17 cellular contexts compared by ENCODE assay signal in genomic region chr3:150070271-150070670, GRCh38.
DNase-seq lines count a peak whose midpoint lies in the region; ATAC-seq and TF ChIP-seq lines count a peak whose summit lies in the region.
"Had no signal": no experiment of that assay in that cellular context is flagged by ENCODE, and none has a peak within 500 bp of the region (broad histone marks: within the 10 kb centered on the region; RNA-seq: fewer than 3 reads in every experiment).

No MANE protein-coding gene starts in this region.

- no peak overlapping the region for H3K4me2 ChIP-seq in trophoblast cell (ENCODE audit: low read length)
- H3K4me2 ChIP-seq: A549 had no signal

- H3K9me3 ChIP-seq in trophoblast cell (ENCODE audit: insufficient read depth, low read depth, low read length) (no peaks in the 10 kb centered on the region), skeletal muscle tissue (ENCODE audit: control insufficient read depth in 3 of 3, low read length in 3 of 3) (no peaks in the 10 kb centered on the region), tibial nerve (no peaks in the 10 kb centered on the region), ascending aorta (no peaks in the 10 kb centered on the region)
- H3K9me3 ChIP-seq: A549 had no signal

- H3K9me3 Mint-ChIP-seq in brain: peaks cover 0 to 4% (median 0%) of the 10 kb centered on the region in 5 experiments
- H3K9me3 Mint-ChIP-seq: CD4-positive, alpha-beta T cell had no signal

- H3K27me3 ChIP-seq in trophoblast cell (ENCODE audit: insufficient read depth, low read length) (no peaks in the 10 kb centered on the region), skeletal muscle tissue (ENCODE audit: control insufficient read depth in 3 of 3, insufficient read depth in 3 of 3, low read length in 3 of 3) (no peaks in the 10 kb centered on the region), tibial nerve (no peaks in the 10 kb centered on the region), ascending aorta (no peaks in the 10 kb centered on the region)

- peak overlapping the region; percentile 72 for H4K91ac ChIP-seq in trophoblast cell (ENCODE audit: low read depth, low read length)

- no peak overlapping the region for H3K9ac ChIP-seq in trophoblast cell (ENCODE audit: low read length)
- H3K9ac ChIP-seq in skeletal muscle tissue (ENCODE audit: low read depth in 1 of 3, low read length in 3 of 3): peak overlapping the region in 1 of 3 donors; percentile 33
- H3K9ac ChIP-seq: GM23248 had no signal

- H3K36me3 Mint-ChIP-seq in brain: no peaks in the 10 kb centered on the region

- H3K23ac ChIP-seq in trophoblast cell (ENCODE audit: low read length): no peak overlapping the region

- H3K4me1 Mint-ChIP-seq in brain: peaks cover 69% of the 10 kb centered on the region

- no peak overlapping the region for H3K4me3 ChIP-seq in trophoblast cell (ENCODE audit: low read depth, low read length)
- peak overlapping the region in 2 of 3 donors; percentile 22 to 29 for H3K4me3 ChIP-seq in skeletal muscle tissue (ENCODE audit: low read length in 3 of 3)
- H3K4me3 ChIP-seq in tibial nerve: no peak overlapping the region
- no peak overlapping the region for H3K4me3 ChIP-seq in ascending aorta
- H3K4me3 ChIP-seq: A549, GM23248 had no signal

- H3K27ac ChIP-seq in trophoblast cell (ENCODE audit: low read depth, low read length) (no peak overlapping the region), skeletal muscle tissue (ENCODE audit: low read depth, low read length) (peak overlapping the region; percentile 89), tibial nerve (no peak overlapping the region), ascending aorta (no peak overlapping the region)
- H3K27ac ChIP-seq: 22Rv1, A549, C4-2B, GM23248, HL-60 had no signal

- no peak overlapping the region for H3K18ac ChIP-seq in trophoblast cell (ENCODE audit: low read length)

- peak overlapping the region; percentile 65 for H2AK5ac ChIP-seq in trophoblast cell (ENCODE audit: low read length)

- no peak overlapping the region for H4K8ac ChIP-seq in trophoblast cell (ENCODE audit: low read depth, low read length)

- H2AFZ ChIP-seq in trophoblast cell (ENCODE audit: insufficient read depth, low read length, poor library complexity): no peak overlapping the region
- H2AFZ ChIP-seq: GM23248 had no signal

- peak overlapping the region; percentile 54 for H3K14ac ChIP-seq in trophoblast cell (ENCODE audit: low read length)

- H3K4me1 ChIP-seq in trophoblast cell (ENCODE audit: control insufficient read depth in 1 of 2, insufficient read depth in 2 of 2, low read length in 2 of 2) (peaks cover 8 to 28% of the 10 kb centered on the region in 2 experiments), skeletal muscle tissue (ENCODE audit: control insufficient read depth in 3 of 3, insufficient read depth in 3 of 3, low read length in 3 of 3) (peaks cover 26 to 45% (median 40%) of the 10 kb centered on the region in 3 donors), tibial nerve (no peaks in the 10 kb centered on the region), ascending aorta (no peaks in the 10 kb centered on the region)
- H3K4me1 ChIP-seq: A549 had no signal

- peaks cover 2% of the 10 kb centered on the region for H3K27me3 Mint-ChIP-seq in brain

- no peak for DNase-seq in Right ventricle myocardium inferior (ENCODE audit: missing footprints)
- no peak for DNase-seq in left cardiac atrium
- DNase-seq in trophoblast cell: no peak
- DNase-seq in tibial nerve (ENCODE audit: low spot score in 2 of 2): no peak
- DNase-seq in ascending aorta (ENCODE audit: low spot score in 2 of 2): no peak
- DNase-seq: AML-193; CD4-positive, alpha-beta T cell; GF-D8; GM23248; HCEC 1CT had no signal

- H3K4ac ChIP-seq in trophoblast cell (ENCODE audit: low read depth, low read length): no peak overlapping the region

- intact Hi-C loops in Right ventricle myocardium inferior (cut with DNase I) (no loop called here), left cardiac atrium (cut with DNase I) (no loop called here), ascending aorta (cut with DNase I) (no loop called here)

- H2BK12ac ChIP-seq in trophoblast cell (ENCODE audit: low read length): peak overlapping the region; percentile 90

- no CpG with 5 or more reads among the region's 4 CpGs for WGBS in trophoblast cell (ENCODE audit: extremely low coverage, insufficient coverage, insufficient read length)
- 95 to 97% methylated on average over 4 of the region's 4 CpGs for WGBS in tibial nerve, 2 donors

- ATAC-seq in Right ventricle myocardium inferior (peak; percentile 23), left cardiac atrium (no peak), GM21576 (IDR thresholded peaks at IDR 0.05; ENCODE audit: unreplicated experiment) (no peak)
- ATAC-seq: A549 had no signal

- no peak for TF ChIP-seq EP300 in tibial nerve (IDR thresholded peaks at IDR 0.05)

- peak overlapping the region; percentile 52 for H2BK120ac ChIP-seq in trophoblast cell (ENCODE audit: insufficient read depth, low read length, poor library complexity)

- TF ChIP-seq CTCF in brain (conservative IDR thresholded peaks at IDR 0.05): no peak
- no peak for TF ChIP-seq CTCF in tibial nerve (IDR thresholded peaks at IDR 0.05)
- no peak for TF ChIP-seq CTCF in ascending aorta (IDR thresholded peaks at IDR 0.05)

- peak overlapping the region in 3 of 5 experiments; percentile 26 to 60 (median 37) for H3K27ac Mint-ChIP-seq in brain
- H3K27ac Mint-ChIP-seq: CD4-positive, alpha-beta T cell had no signal

- TF ChIP-seq POLR2A in tibial nerve (IDR thresholded peaks at IDR 0.05): no peak

- no peak overlapping the region for H2BK5ac ChIP-seq in trophoblast cell (ENCODE audit: low read depth, low read length, poor library complexity)

- H3K79me1 ChIP-seq in trophoblast cell (ENCODE audit: low read length): peaks cover 21% of the 10 kb centered on the region

- peaks cover 2% of the 10 kb centered on the region for H3K79me2 ChIP-seq in trophoblast cell (ENCODE audit: control insufficient read depth, insufficient read depth, low read length, poor library complexity)

- no peaks in the 10 kb centered on the region for H3K36me3 ChIP-seq in trophoblast cell (ENCODE audit: control insufficient read depth in 1 of 2, insufficient read depth in 2 of 2, low read length in 2 of 2)
- no peaks in the 10 kb centered on the region for H3K36me3 ChIP-seq in skeletal muscle tissue (ENCODE audit: control insufficient read depth in 3 of 3, insufficient read depth in 3 of 3, low read length in 3 of 3)
- no peaks in the 10 kb centered on the region for H3K36me3 ChIP-seq in tibial nerve
- H3K36me3 ChIP-seq in ascending aorta: no peaks in the 10 kb centered on the region

- H4K12ac ChIP-seq in trophoblast cell (ENCODE audit: low read depth, low read length): no peak overlapping the region

- H3K4me3 Mint-ChIP-seq in brain: no peak overlapping the region
- H3K4me3 Mint-ChIP-seq: CD4-positive, alpha-beta T cell had no signal

Comparison
In these comparisons a context has a peak if more than half of its experiments do, and no peak if none do; other contexts are left out.
1. H3K4me3 ChIP-seq: peak in skeletal muscle tissue (2 of 3); none in trophoblast cell (single experiment), tibial nerve (0 of 4) and ascending aorta (0 of 2).